ENCODE assay signal across 8 cellular contexts in the genomic region with DNA sequence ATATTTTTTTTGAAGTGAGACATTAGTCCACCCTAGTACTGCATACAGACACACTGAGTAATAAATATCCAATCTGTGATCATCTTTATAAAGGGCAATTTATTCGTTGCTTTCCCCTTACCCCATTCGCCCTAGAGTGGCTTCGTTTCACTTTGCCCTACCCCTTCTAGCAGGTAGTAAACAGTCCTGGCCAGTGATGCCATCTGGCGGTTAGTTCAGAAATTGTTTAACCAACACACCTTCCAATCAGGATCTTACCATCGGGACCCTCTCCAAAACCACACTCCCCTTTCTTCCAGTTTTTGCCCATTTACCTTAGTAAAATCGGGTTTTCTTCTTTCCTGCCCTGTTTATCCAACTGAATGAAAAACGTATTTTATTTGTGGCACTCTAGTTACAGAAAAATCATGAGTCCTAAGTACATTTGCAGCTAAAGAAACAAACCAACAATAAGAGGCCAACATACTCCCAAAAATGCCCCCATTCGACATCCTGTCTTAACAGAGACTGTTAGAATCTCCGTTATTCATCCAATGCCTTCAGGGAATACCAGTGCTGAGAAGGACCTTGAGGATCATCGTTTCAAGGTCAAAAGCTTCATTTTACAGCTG. TPM values are rescaled to one million over a fixed set of nuclear protein-coding genes. Genes with fewer than 3 reads are reported as not detected.
A peak's percentile ranks its signal among the peaks of the same experiment; 100 is the strongest.
DNase-seq lines count a peak whose midpoint lies in the region; ATAC-seq, FAIRE-seq and TF ChIP-seq lines count a peak whose summit lies in the region.

No MANE protein-coding gene starts in this region.

- peak overlapping the region; percentile 14 for H2AFZ ChIP-seq in endothelial cell of umbilical vein (ENCODE audit: low read depth, low read length)

- dilution Hi-C loops in endothelial cell of umbilical vein (cut with MboI; ENCODE audit: extremely low pct_ligation_motif_present, low sequenced_read_pairs) = no loop called here

- TF ChIP-seq CTCF in C4-2B (conservative IDR thresholded peaks at IDR 0.05) = peak; percentile 80
- TF ChIP-seq CTCF in endothelial cell of umbilical vein (IDR thresholded peaks at IDR 0.05; ENCODE audit: extremely low read depth in 1 of 2, insufficient read depth in 1 of 2, low read depth in 1 of 2, low read length in 2 of 2) = peak; percentile 57 to 70

- no peaks in the 10 kb centered on the region for H3K9me1 ChIP-seq in endothelial cell of umbilical vein (replicated peaks; ENCODE audit: control insufficient read depth, extremely low read depth, insufficient read depth, low read length)

- POLR2A ChIA-PET in endothelial cell of umbilical vein (lab: Charles Lee) = no interaction called here

- H3K9me3 Mint-ChIP-seq in activated CD8-positive, alpha-beta memory T cell treated with anti-CD3 and anti-CD28 coated beads, Interleukin-2, amount 10 ng/mL, durations not matched to agents 7 days and 5 days (ENCODE audit: low read depth) = no peaks in the 10 kb centered on the region

- peak overlapping the region in 1 of 3 experiments; percentile 35 for H3K4me3 ChIP-seq in endothelial cell of umbilical vein (replicated peaks in 1 of 3; ENCODE audit: insufficient read depth in 1 of 3, low read depth in 1 of 3, low read length in 3 of 3)

- peaks cover 35% of the 10 kb centered on the region for H3K4me1 Mint-ChIP-seq in activated CD8-positive, alpha-beta memory T cell treated with anti-CD3 and anti-CD28 coated beads, Interleukin-2, amount 10 ng/mL, durations not matched to agents 7 days and 5 days

- DNase-seq in GM19240 (ENCODE audit: insufficient read length, low spot score) (peak; percentile 53), NCI-H82 treated with DMSO at 0.1 percent for 48 hours (lab: John Stamatoyannopoulos, UW; ENCODE audit: unreplicated experiment) (peak; percentile 30), endothelial cell of umbilical vein (ENCODE audit: low read depth, low spot score) (peak; percentile 81), mucosa of gallbladder (ENCODE audit: low spot score) (peak; percentile 76)
- peak; percentile 84 for DNase-seq in activated CD8-positive, alpha-beta memory T cell treated with anti-CD3 and anti-CD28 coated beads, Interleukin-2, amount 10 ng/mL, durations not matched to agents 7 days and 5 days
- DNase-seq in stimulated activated CD8-positive, alpha-beta memory T cell treated with anti-CD3 and anti-CD28 coated beads, Interleukin-4, amount 100 ng/mL, for 48 hours = peak; percentile 74

- H3K36me3 Mint-ChIP-seq in activated CD8-positive, alpha-beta memory T cell treated with anti-CD3 and anti-CD28 coated beads, Interleukin-2, amount 10 ng/mL, durations not matched to agents 7 days and 5 days = peaks cover 22% of the 10 kb centered on the region

- H3K79me2 ChIP-seq in endothelial cell of umbilical vein (ENCODE audit: control insufficient read depth, insufficient read depth, low read length) = peaks cover 45% of the 10 kb centered on the region

- peaks cover 18% of the 10 kb centered on the region for H3K4me1 ChIP-seq in endothelial cell of umbilical vein (ENCODE audit: control insufficient read depth, extremely low read depth, insufficient read depth, low read length)

- no TSS peak for BruUV-seq in endothelial cell of umbilical vein (replicated peaks; lab: Mats Ljungman, UMichigan)

- CTCF ChIA-PET in activated CD8-positive, alpha-beta memory T cell treated with anti-CD3 and anti-CD28 coated beads, Interleukin-2, amount 10 ng/mL, durations not matched to agents 7 days and 5 days (lab: Charles Lee) = interaction anchor here (0.7 to 1.7 kb wide), 10 partner anchors 8 to 331 kb away, joined by 3 to 10 read pairs (median 5); a partner anchor contains a TSS
- CTCF ChIA-PET in endothelial cell of umbilical vein (lab: Charles Lee) = interaction anchor here (1.0 to 4.2 kb wide), 6 partner anchors 20 to 334 kb away, joined by 3 to 33 read pairs (median 5); a partner anchor contains a TSS

- TF ChIP-seq POLR2A in endothelial cell of umbilical vein (IDR thresholded peaks at IDR 0.05; ENCODE audit: low read depth, low read length) = no peak

- peak overlapping the region; percentile 10 for H3K9ac ChIP-seq in endothelial cell of umbilical vein (replicated peaks; ENCODE audit: extremely low read depth, insufficient read depth, low read length)

- H3K27ac ChIP-seq in C4-2B = no peak overlapping the region
- H3K27ac ChIP-seq in endothelial cell of umbilical vein (ENCODE audit: insufficient read depth, low read depth, low read length) = no peak overlapping the region

- peak; percentile 72 for FAIRE-seq in endothelial cell of umbilical vein (lab: Jason Lieb, UNC)

- H3K27me3 Mint-ChIP-seq in activated CD8-positive, alpha-beta memory T cell treated with anti-CD3 and anti-CD28 coated beads, Interleukin-2, amount 10 ng/mL, durations not matched to agents 7 days and 5 days = no peaks in the 10 kb centered on the region

- peaks cover 0 to 3% of the 10 kb centered on the region in 2 experiments for H3K36me3 ChIP-seq in endothelial cell of umbilical vein (ENCODE audit: control insufficient read depth in 2 of 2, extremely low read depth in 1 of 2, insufficient read depth in 2 of 2, low read length in 2 of 2)

- H4K20me1 ChIP-seq in endothelial cell of umbilical vein (replicated peaks; ENCODE audit: control insufficient read depth, extremely low read depth, insufficient read depth, low read length) = no peaks in the 10 kb centered on the region

- H3K4me3 Mint-ChIP-seq in activated CD8-positive, alpha-beta memory T cell treated with anti-CD3 and anti-CD28 coated beads, Interleukin-2, amount 10 ng/mL, durations not matched to agents 7 days and 5 days = peak overlapping the region; percentile 60

- peak; percentile 33 for ATAC-seq in HG03565 (IDR thresholded peaks at IDR 0.05; ENCODE audit: unreplicated experiment)
- peak; percentile 42 for ATAC-seq in activated CD8-positive, alpha-beta memory T cell treated with anti-CD3 and anti-CD28 coated beads, Interleukin-2, amount 10 ng/mL, durations not matched to agents 7 days and 5 days

- intact Hi-C loops in endothelial cell of umbilical vein (cut with micrococcal nuclease) = loop anchor here (1.0 to 10.0 kb wide), 3 partner anchors 243 to 537 kb away; no protein-coding TSS in a partner anchor

- H3K27ac Mint-ChIP-seq in activated CD8-positive, alpha-beta memory T cell treated with anti-CD3 and anti-CD28 coated beads, Interleukin-2, amount 10 ng/mL, durations not matched to agents 7 days and 5 days = peak overlapping the region; percentile 67

- H3K9me3 ChIP-seq in endothelial cell of umbilical vein (replicated peaks; ENCODE audit: control insufficient read depth, insufficient read depth, low read length) = no peaks in the 10 kb centered on the region

- peak overlapping the region; percentile 41 for H3K4me2 ChIP-seq in endothelial cell of umbilical vein (ENCODE audit: insufficient read depth, low read length)

- no peaks in the 10 kb centered on the region for H3K27me3 ChIP-seq in endothelial cell of umbilical vein (ENCODE audit: control insufficient read depth in 2 of 2, insufficient read depth in 2 of 2, low read length in 2 of 2)

TF ChIP-seq in endothelial cell of umbilical vein, 7 proteins besides CTCF, POLR2A, EP300 and RAD21:
- TF ChIP-seq, protein P1, sequence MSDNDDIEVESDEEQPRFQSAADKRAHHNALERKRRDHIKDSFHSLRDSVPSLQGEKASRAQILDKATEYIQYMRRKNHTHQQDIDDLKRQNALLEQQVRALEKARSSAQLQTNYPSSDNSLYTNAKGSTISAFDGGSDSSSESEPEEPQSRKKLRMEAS (IDR thresholded peaks at IDR 0.05; ENCODE audit: insufficient read depth, insufficient read length) = no peak
- TF ChIP-seq GATA2 (IDR thresholded peaks at IDR 0.05; ENCODE audit: insufficient read depth, insufficient read length, low read depth, low read length) (no peak), FOS (IDR thresholded peaks at IDR 0.05; ENCODE audit: borderline replicate concordance, insufficient read depth, low read length) (no peak), EZH2 (IDR thresholded peaks at IDR 0.05; ENCODE audit: borderline replicate concordance, low read depth, low read length, severe bottlenecking) (no peak)

RNA-seq across cellular contexts. Expression of a gene that starts 2.2 kb away (rescaled TPM):
- 10 to 100 TPM; 67.0 to 68.5 TPM for total RNA-seq in activated CD8-positive, alpha-beta memory T cell treated with anti-CD3 and anti-CD28 coated beads, Interleukin-2, amount 10 ng/mL, durations not matched to agents 7 days and 5 days
- total RNA-seq in endothelial cell of umbilical vein = 58.7 and 72.8 TPM in 2 replicates
- polyA plus RNA-seq in endothelial cell of umbilical vein = 16.9 and 30.4 TPM in 2 replicates
- polyA plus RNA-seq in endothelial cell of umbilical vein (2011; cell fraction: cytosol; rRNA removed) = 49.1 and 59.8 TPM in 2 replicates
- 52.6 and 62.8 TPM in 2 replicates for polyA plus RNA-seq in endothelial cell of umbilical vein (2011; cell fraction: nucleus; rRNA removed)
- 55.6 and 63.2 TPM in 2 replicates for polyA plus RNA-seq in endothelial cell of umbilical vein (2012)
- 26.2 and 33.9 TPM in 2 replicates for polyA minus RNA-seq in endothelial cell of umbilical vein
- polyA minus RNA-seq in endothelial cell of umbilical vein (2011; cell fraction: cytosol; rRNA and poly(A)+ RNA removed) = 116 TPM
- 77.1 and 79.1 TPM in 2 replicates for polyA minus RNA-seq in endothelial cell of umbilical vein (2011; cell fraction: nucleus; rRNA and poly(A)+ RNA removed)
- 82.0 TPM for total RNA-seq in mucosa of gallbladder

Comparison
In these comparisons a context has a peak if more than half of its experiments do, and no peak if none do; other contexts are left out.
1. DNase-seq: peak in every context shown above with its lines; median percentile 84 in activated CD8-positive, alpha-beta memory T cell treated with anti-CD3 and anti-CD28 coated beads, Interleukin-2, amount 10 ng/mL, durations not matched to agents 7 days and 5 days; 81 in endothelial cell of umbilical vein; 76 in mucosa of gallbladder; 74 in stimulated activated CD8-positive, alpha-beta memory T cell treated with anti-CD3 and anti-CD28 coated beads, Interleukin-4, amount 100 ng/mL, for 48 hours; 53 in GM19240; 30 in NCI-H82 treated with DMSO at 0.1 percent for 48 hours.